Comparison of ENCODE assay signal across 29 cellular contexts in genomic region chr10:129771576-129772471, GRCh38.
DNase-seq lines count a peak whose midpoint lies in the region; ATAC-seq and TF ChIP-seq lines count a peak whose summit lies in the region.
"Had no signal": no experiment of that assay in that cellular context is flagged by ENCODE, and none has a peak within 500 bp of the region (broad histone marks: within the 10 kb centered on the region; RNA-seq: fewer than 3 reads in every experiment).

No MANE protein-coding gene starts in this region.

- H3K4me1 ChIP-seq in OCI-LY7 (ENCODE audit: insufficient read depth, low read length, poor library complexity, severe bottlenecking) (no peaks in the 10 kb centered on the region), colonic mucosa (no peaks in the 10 kb centered on the region), tibial artery (no peaks in the 10 kb centered on the region)
- H3K4me1 ChIP-seq: Caco-2, left ventricle myocardium inferior, sigmoid colon, thyroid gland had no signal

- no peaks in the 10 kb centered on the region for H3K36me3 ChIP-seq in OCI-LY7 (ENCODE audit: insufficient read depth, low read length)
- H3K36me3 ChIP-seq in colonic mucosa = no peaks in the 10 kb centered on the region
- peaks cover 7 to 33% (median 28%) of the 10 kb centered on the region in 3 donors for H3K36me3 ChIP-seq in tibial artery

- no peak overlapping the region for H3K4me2 ChIP-seq in OCI-LY7 (ENCODE audit: low read length)
- H3K4me2 ChIP-seq: KMS-11 had no signal

- CTCF ChIA-PET in OCI-LY7 (lab: Charles Lee; ENCODE audit: unreplicated experiment) = no interaction called here

- TSS peak; percentile 45 for BruUV-seq in OCI-LY7 (replicated peaks; lab: Mats Ljungman, UMichigan)

- no peak overlapping the region for H3K27ac ChIP-seq in OCI-LY7 (ENCODE audit: low read depth, low read length, poor library complexity, severe bottlenecking)
- no peak overlapping the region for H3K27ac ChIP-seq in colonic mucosa
- H3K27ac ChIP-seq in tibial artery = no peak overlapping the region
- H3K27ac ChIP-seq: KMS-11, left ventricle myocardium inferior, sigmoid colon, SK-N-MC, thyroid gland had no signal

- no peak overlapping the region for H3K9ac ChIP-seq in colonic mucosa (ENCODE audit: low read depth in 2 of 2, low read length in 2 of 2)
- H3K9ac ChIP-seq: KMS-11 had no signal

- no peak overlapping the region for H2AFZ ChIP-seq in OCI-LY7 (ENCODE audit: low read length)

- DNase-seq in OCI-LY7 (ENCODE audit: low spot score) = no peak
- peak; percentile 7 for DNase-seq in colonic mucosa
- DNase-seq in mesenteric fat pad (ENCODE audit: low spot score) = peak; percentile 71
- peak; percentile 15 to 55 for DNase-seq in tibial artery
- DNase-seq in midbrain (lab: John Stamatoyannopoulos, UW) = no peak
- DNase-seq: activated CD4-positive, alpha-beta T cell treated with anti-CD3 and anti-CD28 coated beads, Interleukin-2, amount 50 U/mL, for 48 hours; activated gamma-delta T cell treated with Interleukin-2 at 50 U/mL for 16 hours; activated naive CD8-positive, alpha-beta T cell treated with anti-CD3 and anti-CD28 coated beads, Interleukin-2, amount 50 U/mL, for 24 hours; activated T-cell treated with anti-CD3 and anti-CD28 coated beads for 4 hours; C1 segment of cervical spinal cord; HCEC 1CT; hypothalamus; immature natural killer cell; left ventricle myocardium inferior; MM.1S; naive thymus-derived CD8-positive, alpha-beta T cell; NCI-H1417; NCI-H2107; NCI-H446 treated with DMSO at 0.1 percent for 48 hours; NCI-H82; sigmoid colon; stimulated activated CD4-positive, alpha-beta T cell treated with anti-CD3 and anti-CD28 coated beads, Interleukin-15, amount 100 ng/mL, for 24 hours; stimulated activated naive CD8-positive, alpha-beta T cell treated with anti-CD3 and anti-CD28 coated beads, Interleukin-15, Interleukin-2, amounts not matched to agents 100 U/mL and 50 U/mL, for 24 hours; thyroid gland had no signal

- no peaks in the 10 kb centered on the region for H3K27me3 ChIP-seq in colonic mucosa
- no peaks in the 10 kb centered on the region for H3K27me3 ChIP-seq in tibial artery
- H3K27me3 ChIP-seq: sigmoid colon, thyroid gland had no signal

- POLR2A ChIA-PET in OCI-LY7 (lab: Charles Lee) = no interaction called here

- ATAC-seq in GM21528 (IDR thresholded peaks at IDR 0.05; ENCODE audit: low FRiP score, unreplicated experiment) (no peak), GM21515 (IDR thresholded peaks at IDR 0.05; ENCODE audit: unreplicated experiment) (no peak)
- ATAC-seq: activated naive CD8-positive, alpha-beta T cell treated with anti-CD3 and anti-CD28 coated beads, Interleukin-2, amount 50 U/mL, for 24 hours; naive thymus-derived CD8-positive, alpha-beta T cell; stimulated activated naive CD8-positive, alpha-beta T cell treated with anti-CD3 and anti-CD28 coated beads, Interleukin-15, Interleukin-2, amounts not matched to agents 100 U/mL and 50 U/mL, for 24 hours had no signal

- H3K4me3 ChIP-seq in OCI-LY7 (ENCODE audit: low read depth, low read length, poor library complexity, severe bottlenecking) (no peak overlapping the region), colonic mucosa (no peak overlapping the region), tibial artery (no peak overlapping the region)
- H3K4me3 ChIP-seq: left ventricle myocardium inferior, sigmoid colon, SK-N-MC, thyroid gland had no signal

- no peak for TF ChIP-seq CTCF in OCI-LY7 (conservative IDR thresholded peaks at IDR 0.05; ENCODE audit: low read length)
- TF ChIP-seq CTCF in colonic mucosa (IDR thresholded peaks at IDR 0.05) = no peak
- TF ChIP-seq CTCF in tibial artery (IDR thresholded peaks at IDR 0.05) = no peak

- no peaks in the 10 kb centered on the region for H3K9me2 ChIP-seq in OCI-LY7 (ENCODE audit: insufficient read depth, low read length)

- H4K20me1 ChIP-seq in OCI-LY7 (ENCODE audit: insufficient read depth, low read length) = no peaks in the 10 kb centered on the region

- H3K9me3 ChIP-seq in OCI-LY7 (ENCODE audit: low read length) (no peaks in the 10 kb centered on the region), colonic mucosa (no peaks in the 10 kb centered on the region), tibial artery (no peaks in the 10 kb centered on the region)
- H3K9me3 ChIP-seq: Caco-2, left ventricle myocardium inferior, sigmoid colon, thyroid gland had no signal

- intact Hi-C loops in OCI-LY7 (cut with micrococcal nuclease; ENCODE audit: unreplicated experiment) = no loop called here
- intact Hi-C loops in colonic mucosa (cut with DNase I) = no loop called here
- intact Hi-C loops in tibial artery (cut with DNase I; ENCODE audit: low total_unique reads) = no loop called here

- no peaks in the 10 kb centered on the region for H3K79me2 ChIP-seq in OCI-LY7 (ENCODE audit: insufficient read depth, low read depth, low read length)

Comparison
In these comparisons a context has a peak if more than half of its experiments do, and no peak if none do; other contexts are left out.
1. DNase-seq: peak in colonic mucosa (single experiment), mesenteric fat pad (single experiment) and tibial artery (2 of 2); none in OCI-LY7 (single experiment) and midbrain (single experiment).